Comparison of ENCODE assay signal across 1 cellular context in the genomic region with DNA sequence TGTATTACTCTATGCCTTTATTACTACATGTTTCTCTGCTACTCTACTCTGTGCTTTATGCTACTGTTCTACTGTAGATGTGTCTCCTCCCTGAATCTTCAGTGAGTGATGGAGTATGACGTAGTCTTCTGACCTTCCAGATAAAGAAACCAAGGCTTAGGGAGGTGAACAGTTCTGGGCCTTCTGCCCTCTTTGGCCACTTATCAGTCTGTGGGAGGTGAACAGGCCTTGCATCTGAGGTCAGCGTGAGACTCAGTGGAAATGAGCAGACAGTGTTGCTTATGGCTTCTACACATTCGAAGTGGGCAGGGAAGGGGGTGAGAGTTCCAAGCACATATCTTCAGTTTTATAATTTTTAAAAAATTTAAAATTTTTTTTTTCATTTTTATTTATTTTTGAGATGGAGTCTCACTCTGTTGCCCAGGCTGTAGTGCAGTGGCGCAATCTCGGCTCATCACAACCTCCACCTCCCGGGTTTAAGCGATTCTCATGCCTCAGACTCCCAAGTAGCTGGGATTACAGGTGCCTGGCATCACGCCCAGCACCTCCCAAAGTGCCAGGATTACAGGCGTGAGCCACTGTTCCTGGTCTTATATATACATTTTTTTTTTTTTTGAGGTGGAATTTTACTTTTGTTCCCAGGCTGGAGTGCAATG.
TF ChIP-seq lines count a peak whose summit lies in the region.

No MANE protein-coding gene starts in this region.

TF ChIP-seq in K562, 482 proteins besides CTCF, POLR2A, EP300 and RAD21 (continued from another document and continues in another):
- TF ChIP-seq ZNF134 (CRISPR knock-in tag; conservative IDR thresholded peaks at IDR 0.05) (no peak), NRF1 (conservative IDR thresholded peaks at IDR 0.05 in 1 of 2, IDR thresholded peaks at IDR 0.05 in 1 of 2) (no peak), ZNF184 (CRISPR knock-in tag; IDR thresholded peaks at IDR 0.05) (no peak), HNRNPUL1 (IDR thresholded peaks at IDR 0.05; ENCODE audit: low read length) (no peak), ZNF695 (CRISPR knock-in tag; IDR thresholded peaks at IDR 0.05) (no peak), ELK3 (CRISPR knock-in tag; IDR thresholded peaks at IDR 0.05) (no peak), MYBL2 (IDR thresholded peaks at IDR 0.05; ENCODE audit: low read depth) (no peak), MYBL2 (CRISPR knock-in tag; IDR thresholded peaks at IDR 0.05; ENCODE audit: borderline replicate concordance) (no peak), BRD4 (IDR thresholded peaks at IDR 0.05) (no peak), SLC30A9 (CRISPR knock-in tag; IDR thresholded peaks at IDR 0.05) (no peak), PCBP1 (IDR thresholded peaks at IDR 0.05; ENCODE audit: low read depth, low read length, poor library complexity, severe bottlenecking) (no peak), HNRNPK (IDR thresholded peaks at IDR 0.05; ENCODE audit: low read depth, low read length, poor library complexity, severe bottlenecking) (no peak), SMAD3 (CRISPR knock-in tag; conservative IDR thresholded peaks at IDR 0.05) (no peak), POLR2AphosphoS2 (IDR thresholded peaks at IDR 0.05; ENCODE audit: low read length) (no peak), ZNF318 (IDR thresholded peaks at IDR 0.05; ENCODE audit: borderline replicate concordance in 1 of 2, low read depth in 1 of 2) (no peak), MAFK (IDR thresholded peaks at IDR 0.05; ENCODE audit: low read length) (no peak), TEAD4 (IDR thresholded peaks at IDR 0.05; ENCODE audit: low read length) (peak; percentile 96), TEAD4 (CRISPR knock-in tag; IDR thresholded peaks at IDR 0.05; ENCODE audit: borderline replicate concordance) (no peak), E2F4 (CRISPR knock-in tag; IDR thresholded peaks at IDR 0.05; ENCODE audit: low read depth) (no peak), ZNF57 (CRISPR knock-in tag; IDR thresholded peaks at IDR 0.05) (no peak), ZNF589 (CRISPR knock-in tag; IDR thresholded peaks at IDR 0.05; ENCODE audit: low read depth) (peak; percentile 74; the same call in 1 of the 2 replicates), GMEB1 (CRISPR knock-in tag; IDR thresholded peaks at IDR 0.05) (no peak), BRF1 (IDR thresholded peaks at IDR 0.05; ENCODE audit: borderline replicate concordance, extremely low read depth, insufficient read length) (no peak), SIN3B (IDR thresholded peaks at IDR 0.05; ENCODE audit: low read depth) (no peak), ZNF41 (CRISPR knock-in tag; conservative IDR thresholded peaks at IDR 0.05) (no peak), ZNF24 (IDR thresholded peaks at IDR 0.05) (no peak), TAF15 (IDR thresholded peaks at IDR 0.05; ENCODE audit: low read depth, low read length) (no peak), MIER1 (IDR thresholded peaks at IDR 0.05; ENCODE audit: low read depth) (no peak), RNF2 (IDR thresholded peaks at IDR 0.05) (peak; percentile 75), POLR3G (IDR thresholded peaks at IDR 0.05; ENCODE audit: extremely low read depth, insufficient read length, insufficient replicate concordance) (no peak), PTBP1 (IDR thresholded peaks at IDR 0.05; ENCODE audit: low read depth, low read length) (no peak), DIDO1 (tag; IDR thresholded peaks at IDR 0.05; ENCODE audit: low read depth) (no peak), CREBBP (IDR thresholded peaks at IDR 0.05; ENCODE audit: low read depth, low read length) (no peak), ZNF449 (CRISPR knock-in tag; IDR thresholded peaks at IDR 0.05) (no peak)
- TF ChIP-seq, protein P1, sequence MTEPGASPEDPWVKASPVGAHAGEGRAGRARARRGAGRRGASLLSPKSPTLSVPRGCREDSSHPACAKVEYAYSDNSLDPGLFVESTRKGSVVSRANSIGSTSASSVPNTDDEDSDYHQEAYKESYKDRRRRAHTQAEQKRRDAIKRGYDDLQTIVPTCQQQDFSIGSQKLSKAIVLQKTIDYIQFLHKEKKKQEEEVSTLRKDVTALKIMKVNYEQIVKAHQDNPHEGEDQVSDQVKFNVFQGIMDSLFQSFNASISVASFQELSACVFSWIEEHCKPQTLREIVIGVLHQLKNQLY (CRISPR knock-in tag; conservative IDR thresholded peaks at IDR 0.05) = no peak
- TF ChIP-seq, protein P2, sequence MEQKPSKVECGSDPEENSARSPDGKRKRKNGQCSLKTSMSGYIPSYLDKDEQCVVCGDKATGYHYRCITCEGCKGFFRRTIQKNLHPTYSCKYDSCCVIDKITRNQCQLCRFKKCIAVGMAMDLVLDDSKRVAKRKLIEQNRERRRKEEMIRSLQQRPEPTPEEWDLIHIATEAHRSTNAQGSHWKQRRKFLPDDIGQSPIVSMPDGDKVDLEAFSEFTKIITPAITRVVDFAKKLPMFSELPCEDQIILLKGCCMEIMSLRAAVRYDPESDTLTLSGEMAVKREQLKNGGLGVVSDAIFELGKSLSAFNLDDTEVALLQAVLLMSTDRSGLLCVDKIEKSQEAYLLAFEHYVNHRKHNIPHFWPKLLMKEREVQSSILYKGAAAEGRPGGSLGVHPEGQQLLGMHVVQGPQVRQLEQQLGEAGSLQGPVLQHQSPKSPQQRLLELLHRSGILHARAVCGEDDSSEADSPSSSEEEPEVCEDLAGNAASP (IDR thresholded peaks at IDR 0.05) = no peak
- TF ChIP-seq, protein P3, sequence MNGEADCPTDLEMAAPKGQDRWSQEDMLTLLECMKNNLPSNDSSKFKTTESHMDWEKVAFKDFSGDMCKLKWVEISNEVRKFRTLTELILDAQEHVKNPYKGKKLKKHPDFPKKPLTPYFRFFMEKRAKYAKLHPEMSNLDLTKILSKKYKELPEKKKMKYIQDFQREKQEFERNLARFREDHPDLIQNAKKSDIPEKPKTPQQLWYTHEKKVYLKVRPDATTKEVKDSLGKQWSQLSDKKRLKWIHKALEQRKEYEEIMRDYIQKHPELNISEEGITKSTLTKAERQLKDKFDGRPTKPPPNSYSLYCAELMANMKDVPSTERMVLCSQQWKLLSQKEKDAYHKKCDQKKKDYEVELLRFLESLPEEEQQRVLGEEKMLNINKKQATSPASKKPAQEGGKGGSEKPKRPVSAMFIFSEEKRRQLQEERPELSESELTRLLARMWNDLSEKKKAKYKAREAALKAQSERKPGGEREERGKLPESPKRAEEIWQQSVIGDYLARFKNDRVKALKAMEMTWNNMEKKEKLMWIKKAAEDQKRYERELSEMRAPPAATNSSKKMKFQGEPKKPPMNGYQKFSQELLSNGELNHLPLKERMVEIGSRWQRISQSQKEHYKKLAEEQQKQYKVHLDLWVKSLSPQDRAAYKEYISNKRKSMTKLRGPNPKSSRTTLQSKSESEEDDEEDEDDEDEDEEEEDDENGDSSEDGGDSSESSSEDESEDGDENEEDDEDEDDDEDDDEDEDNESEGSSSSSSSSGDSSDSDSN (IDR thresholded peaks at IDR 0.05; ENCODE audit: borderline replicate concordance in 1 of 2, low read depth in 2 of 2, low read length in 2 of 2) = no peak
- TF ChIP-seq, protein P4, sequence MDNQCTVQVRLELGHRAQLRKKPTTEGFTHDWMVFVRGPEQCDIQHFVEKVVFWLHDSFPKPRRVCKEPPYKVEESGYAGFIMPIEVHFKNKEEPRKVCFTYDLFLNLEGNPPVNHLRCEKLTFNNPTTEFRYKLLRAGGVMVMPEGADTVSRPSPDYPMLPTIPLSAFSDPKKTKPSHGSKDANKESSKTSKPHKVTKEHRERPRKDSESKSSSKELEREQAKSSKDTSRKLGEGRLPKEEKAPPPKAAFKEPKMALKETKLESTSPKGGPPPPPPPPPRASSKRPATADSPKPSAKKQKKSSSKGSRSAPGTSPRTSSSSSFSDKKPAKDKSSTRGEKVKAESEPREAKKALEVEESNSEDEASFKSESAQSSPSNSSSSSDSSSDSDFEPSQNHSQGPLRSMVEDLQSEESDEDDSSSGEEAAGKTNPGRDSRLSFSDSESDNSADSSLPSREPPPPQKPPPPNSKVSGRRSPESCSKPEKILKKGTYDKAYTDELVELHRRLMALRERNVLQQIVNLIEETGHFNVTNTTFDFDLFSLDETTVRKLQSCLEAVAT (IDR thresholded peaks at IDR 0.05) = peak in 1 of 2 experiments; percentile 75; a peak in 1 of 4 replicates
